2 cellular contexts compared by ENCODE assay signal in genomic region chr2:127163090-127163406, GRCh38. TPM values are rescaled to one million over a fixed set of nuclear protein-coding genes. Genes with fewer than 3 reads are reported as not detected.
"Had no signal": no experiment of that assay in that cellular context is flagged by ENCODE, and none has a peak within 500 bp of the region (broad histone marks: within the 10 kb centered on the region; RNA-seq: fewer than 3 reads in every experiment).

No MANE protein-coding gene starts in this region.

RNA-seq across cellular contexts. Expression of gene CYP27C1, which starts 57.1 kb away (rescaled TPM):
- total RNA-seq: OCI-LY7, Right ventricle myocardium superior had no signal
